In genomic region chr14:24146622-24146977, GRCh38 we compare ENCODE assay signal across 8 cellular contexts. TPM values are rescaled to one million over a fixed set of nuclear protein-coding genes. Genes with fewer than 3 reads are reported as not detected.
DNase-seq lines count a peak whose midpoint lies in the region; ATAC-seq and TF ChIP-seq lines count a peak whose summit lies in the region.

No MANE protein-coding gene starts in this region.

- H2BK12ac ChIP-seq in H9 (ENCODE audit: insufficient read length, low read depth, low read length): no peak overlapping the region

- H2AK5ac ChIP-seq in H9 (ENCODE audit: insufficient read length, low read length): no peak overlapping the region

- H3K79me2 ChIP-seq in H9 (ENCODE audit: insufficient read depth, low read length): peaks cover 8% of the 10 kb centered on the region; the same call in 1 of the 2 replicates
- H3K79me2 ChIP-seq in Loucy (ENCODE audit: insufficient read depth, low read length): peaks cover 74% of the 10 kb centered on the region

- peak overlapping the region; percentile 71 for H3K18ac ChIP-seq in H9 (ENCODE audit: insufficient read length, low read depth, low read length)

- WGBS in H9 (ENCODE audit: extremely low coverage, insufficient read length, low lambda C conversion rate): no CpG with 5 or more reads among the region's 17 CpGs

- H3K4me1 Mint-ChIP-seq in H9 (peaks cover 24% of the 10 kb centered on the region in 2 experiments), nephron progenitor cell (peaks cover 51% of the 10 kb centered on the region)
- peaks cover 68% of the 10 kb centered on the region for H3K4me1 Mint-ChIP-seq in stimulated activated naive CD8-positive, alpha-beta T cell treated with anti-CD3 and anti-CD28 coated beads, Interleukin-15, Interleukin-2, amounts not matched to agents 100 ng/mL and 50 ng/mL, for 24 hours (ENCODE audit: low read depth)

- H3F3A ChIP-seq in Loucy (ENCODE audit: low read depth): 0 out of 2 replicates have a peak, but pooled peaks cover 2% of the 10 kb centered on the region

- H3K56ac ChIP-seq in H9 (ENCODE audit: insufficient read length, low read depth, low read length): no peak overlapping the region

- H3K9me2 ChIP-seq in Loucy (replicated peaks; ENCODE audit: low read depth, low read length): no peaks in the 10 kb centered on the region

- H3K36me3 Mint-ChIP-seq in H9 (ENCODE audit: insufficient read depth in 1 of 3, low read depth in 3 of 3) (peaks cover 16 to 59% (median 56%) of the 10 kb centered on the region in 3 experiments), nephron progenitor cell (ENCODE audit: low read depth) (peaks cover 35% of the 10 kb centered on the region)
- peaks cover 70% of the 10 kb centered on the region for H3K36me3 Mint-ChIP-seq in stimulated activated naive CD8-positive, alpha-beta T cell treated with anti-CD3 and anti-CD28 coated beads, Interleukin-15, Interleukin-2, amounts not matched to agents 100 ng/mL and 50 ng/mL, for 24 hours (ENCODE audit: low read depth)

- no peak for TF ChIP-seq CTCF in H9 (conservative IDR thresholded peaks at IDR 0.05)
- TF ChIP-seq CTCF in Loucy (conservative IDR thresholded peaks at IDR 0.05; ENCODE audit: low read length): no peak
- no peak for TF ChIP-seq CTCF in RWPE2 (IDR thresholded peaks at IDR 0.05; ENCODE audit: poor library complexity, severe bottlenecking)
- TF ChIP-seq CTCF in nephron progenitor cell (IDR thresholded peaks at IDR 0.05): no peak

- H3K23me2 ChIP-seq in H9 (ENCODE audit: insufficient read length, low read depth, low read length, poor library complexity, severe bottlenecking): peaks cover 19% of the 10 kb centered on the region

- H3T11ph ChIP-seq in H9 (ENCODE audit: low read length): no peak overlapping the region

- H3K27ac Mint-ChIP-seq in H9 (peak overlapping the region; percentile 96 to 99 (median 98)), nephron progenitor cell (peak overlapping the region; percentile 93)
- H3K27ac Mint-ChIP-seq in stimulated activated naive CD8-positive, alpha-beta T cell treated with anti-CD3 and anti-CD28 coated beads, Interleukin-15, Interleukin-2, amounts not matched to agents 100 ng/mL and 50 ng/mL, for 24 hours: peak overlapping the region; percentile 98

- DNase-seq in ELF-1 (ENCODE audit: low read depth, low spot score) (peak; percentile 98), H9 (peak; percentile 99), RWPE2 (ENCODE audit: low spot score) (peak; percentile 100), fibroblast of the conjunctiva (ENCODE audit: low read depth) (peak; percentile 97), nephron progenitor cell (peak; percentile 97)
- DNase-seq in activated effector memory CD4-positive, alpha-beta T cell treated with anti-CD3 and anti-CD28 coated beads, Interleukin-2, amount 50 U/mL, for 16 hours: peak; percentile 94

- peak; percentile 78 for ATAC-seq in RWPE2 (ENCODE audit: low read depth)

- no peak overlapping the region for H2BK120ac ChIP-seq in H9 (ENCODE audit: low read depth, low read length, poor library complexity, severe bottlenecking)

- H3K9me3 Mint-ChIP-seq in H9: no peaks in the 10 kb centered on the region
- no peaks in the 10 kb centered on the region for H3K9me3 Mint-ChIP-seq in nephron progenitor cell
- H3K9me3 Mint-ChIP-seq in stimulated activated naive CD8-positive, alpha-beta T cell treated with anti-CD3 and anti-CD28 coated beads, Interleukin-15, Interleukin-2, amounts not matched to agents 100 ng/mL and 50 ng/mL, for 24 hours: no peaks in the 10 kb centered on the region

- H3K9ac ChIP-seq in H9 (ENCODE audit: extremely low read depth, insufficient read length, low read length): peak overlapping the region; percentile 77
- H3K9ac ChIP-seq in Loucy (ENCODE audit: low read depth, low read length, poor library complexity, severe bottlenecking): peak overlapping the region; percentile 95

- H2BK5ac ChIP-seq in H9 (ENCODE audit: insufficient read length, low read length): no peak overlapping the region

- H4K5ac ChIP-seq in H9 (ENCODE audit: insufficient read length, low read depth, low read length): no peak overlapping the region

- peak overlapping the region; percentile 83 for H3K4me2 ChIP-seq in H9 (ENCODE audit: insufficient read depth, insufficient read length, low read length)
- peak overlapping the region; percentile 100 for H3K4me2 ChIP-seq in Loucy (ENCODE audit: low read depth, low read length, poor library complexity, severe bottlenecking)

- H3K36me3 ChIP-seq in Loucy (ENCODE audit: insufficient read depth, low read length) (peaks cover 17% of the 10 kb centered on the region; the same call in 1 of the 2 replicates), RWPE2 (ENCODE audit: low read depth) (peaks cover 52% of the 10 kb centered on the region)

- no peaks in the 10 kb centered on the region for H4K20me1 ChIP-seq in H9 (ENCODE audit: control insufficient read depth, insufficient read depth, insufficient read length)
- H4K20me1 ChIP-seq in Loucy (ENCODE audit: insufficient read depth, low read length, poor library complexity, severe bottlenecking): peaks cover 29% of the 10 kb centered on the region

- H3K9me3 ChIP-seq in H9 (ENCODE audit: control insufficient read depth, low read depth, low read length) (no peaks in the 10 kb centered on the region), Loucy (ENCODE audit: insufficient read depth, low read depth, low read length) (no peaks in the 10 kb centered on the region), RWPE2 (ENCODE audit: severe bottlenecking) (no peaks in the 10 kb centered on the region)

- no peak overlapping the region for H3K4ac ChIP-seq in H9 (ENCODE audit: low read depth, low read length)

- no peak overlapping the region for H2BK20ac ChIP-seq in H9 (ENCODE audit: low read depth, low read length, poor library complexity, severe bottlenecking)

- H3K23ac ChIP-seq in H9 (ENCODE audit: insufficient read length, low read depth, low read length): no peak overlapping the region

- H2BK15ac ChIP-seq in H9 (ENCODE audit: low read depth, low read length): no peak overlapping the region

- H3K27me3 ChIP-seq in H9 (ENCODE audit: insufficient read depth, low read length) (no peaks in the 10 kb centered on the region), Loucy (ENCODE audit: insufficient read depth, low read length, poor library complexity, severe bottlenecking) (no peaks in the 10 kb centered on the region), RWPE2 (ENCODE audit: insufficient read depth, poor library complexity, severe bottlenecking) (no peaks in the 10 kb centered on the region)

- H3K79me1 ChIP-seq in H9 (ENCODE audit: insufficient read depth, low read depth, low read length, poor library complexity, severe bottlenecking): peaks cover 4% of the 10 kb centered on the region

- H3K4me3 Mint-ChIP-seq in H9 (peak overlapping the region; percentile 96 to 99), nephron progenitor cell (peak overlapping the region; percentile 98)
- peak overlapping the region; percentile 99 for H3K4me3 Mint-ChIP-seq in stimulated activated naive CD8-positive, alpha-beta T cell treated with anti-CD3 and anti-CD28 coated beads, Interleukin-15, Interleukin-2, amounts not matched to agents 100 ng/mL and 50 ng/mL, for 24 hours

- H3K4me3 ChIP-seq in Loucy (ENCODE audit: low read length, poor library complexity, severe bottlenecking) (peak overlapping the region; percentile 100), RWPE2 (ENCODE audit: severe bottlenecking) (peak overlapping the region; percentile 75)

- peak overlapping the region; percentile 39; the same call in 1 of the 2 replicates for H3K14ac ChIP-seq in H9 (ENCODE audit: insufficient read depth, low read length)

- no peaks in the 10 kb centered on the region for H3K4me1 ChIP-seq in H9 (ENCODE audit: insufficient read depth, low read length)
- peaks cover 35% of the 10 kb centered on the region for H3K4me1 ChIP-seq in Loucy (ENCODE audit: insufficient read depth, low read length, poor library complexity, severe bottlenecking)
- H3K4me1 ChIP-seq in RWPE2 (ENCODE audit: insufficient read depth, poor library complexity, severe bottlenecking): peaks cover 10% of the 10 kb centered on the region

- H4K91ac ChIP-seq in H9 (ENCODE audit: insufficient read length, low read depth, low read length): no peak overlapping the region

- H3K27ac ChIP-seq in H9 (ENCODE audit: insufficient read length, low read depth, low read length) (no peak overlapping the region), RWPE2 (ENCODE audit: poor library complexity, severe bottlenecking) (peak overlapping the region; percentile 81)

- no peaks in the 10 kb centered on the region for H3K27me3 Mint-ChIP-seq in H9 (ENCODE audit: low read depth)
- H3K27me3 Mint-ChIP-seq in nephron progenitor cell (ENCODE audit: low read depth, poor library complexity): no peaks in the 10 kb centered on the region
- no peaks in the 10 kb centered on the region for H3K27me3 Mint-ChIP-seq in stimulated activated naive CD8-positive, alpha-beta T cell treated with anti-CD3 and anti-CD28 coated beads, Interleukin-15, Interleukin-2, amounts not matched to agents 100 ng/mL and 50 ng/mL, for 24 hours

- no peak overlapping the region for H4K8ac ChIP-seq in H9 (replicated peaks; ENCODE audit: insufficient read length, low read depth, low read length)

- H2AFZ ChIP-seq in H9 (ENCODE audit: low read length) (no peak overlapping the region), Loucy (ENCODE audit: low read length) (peak overlapping the region; percentile 94)

RNA-seq across cellular contexts. Expression of gene PSME2, which starts 0.2 kb away (rescaled TPM):
- 125 and 126 TPM in 2 replicates for total RNA-seq in H9 (2021)

RNA-seq across cellular contexts. Expression of gene RNF31, which starts 0.7 kb away (rescaled TPM):
- total RNA-seq in H9 (2021): 67.8 and 87.3 TPM in 2 replicates

RNA-seq across cellular contexts. Expression of gene EMC9, which starts 5.2 kb away (rescaled TPM):
- total RNA-seq in H9 (2021): 52.9 and 55.9 TPM in 2 replicates

RNA-seq across cellular contexts. Expression of gene PSME1, which starts 10.6 kb away (rescaled TPM):
- total RNA-seq in H9 (2021): 109 TPM in 2 replicates

RNA-seq across cellular contexts. Expression of gene IRF9, which starts 14.5 kb away (rescaled TPM):
- 20.9 and 27.6 TPM in 2 replicates for total RNA-seq in H9 (2021)
